ENCODE assay signal across 22 cellular contexts in the genomic region with DNA sequence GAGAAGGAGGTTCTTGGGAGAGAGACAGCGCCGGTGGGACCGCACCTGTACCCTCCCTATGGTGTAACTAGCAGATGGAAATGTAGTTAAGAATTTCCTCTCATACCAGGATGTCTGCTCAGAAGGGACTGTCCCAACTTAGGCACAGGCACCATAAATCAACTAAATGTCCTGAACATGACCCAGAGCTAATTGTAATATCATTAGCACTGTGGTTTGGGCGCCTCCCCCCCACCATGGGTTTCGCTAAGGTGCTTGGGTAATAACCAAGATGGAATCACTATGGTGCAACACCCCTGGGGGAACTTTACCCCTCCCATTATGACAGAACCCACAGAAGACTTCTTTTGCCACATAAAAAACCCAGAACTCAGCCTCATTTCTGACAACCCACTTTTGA. TPM values are rescaled to one million over a fixed set of nuclear protein-coding genes. Genes with fewer than 3 reads are reported as not detected.
DNase-seq lines count a peak whose midpoint lies in the region; TF ChIP-seq lines count a peak whose summit lies in the region.
"Had no signal": no experiment of that assay in that cellular context is flagged by ENCODE, and none has a peak within 500 bp of the region (broad histone marks: within the 10 kb centered on the region; RNA-seq: fewer than 3 reads in every experiment).

No MANE protein-coding gene starts in this region.

- no peak overlapping the region for H3K4me3 Mint-ChIP-seq in activated naive CD4-positive, alpha-beta T cell treated with anti-CD3 and anti-CD28 coated beads for 36 hours
- H3K4me3 Mint-ChIP-seq in activated naive CD8-positive, alpha-beta T cell treated with anti-CD3 and anti-CD28 coated beads for 36 hours = no peak overlapping the region
- no peak overlapping the region for H3K4me3 Mint-ChIP-seq in nephron progenitor cell
- H3K4me3 Mint-ChIP-seq: activated B cell treated with CpG ODN at 0.5 μM for 24 hours; CD4-positive, alpha-beta memory T cell; neural crest cell; stimulated activated naive B cell treated with anti-CD40 and anti-IgM and Interleukin-4, amounts not matched to agents 10 μg/mL and 1 μg/mL and 100 μg/mL, for 72 hours had no signal

- H3K27me3 Mint-ChIP-seq in activated naive CD4-positive, alpha-beta T cell treated with anti-CD3 and anti-CD28 coated beads for 36 hours (ENCODE audit: low read depth) = no peaks in the 10 kb centered on the region
- no peaks in the 10 kb centered on the region for H3K27me3 Mint-ChIP-seq in activated naive CD8-positive, alpha-beta T cell treated with anti-CD3 and anti-CD28 coated beads for 36 hours
- H3K27me3 Mint-ChIP-seq in nephron progenitor cell (ENCODE audit: low read depth, poor library complexity) = peaks cover 7% of the 10 kb centered on the region
- H3K27me3 Mint-ChIP-seq: activated B cell treated with CpG ODN at 0.5 μM for 24 hours; CD4-positive, alpha-beta memory T cell; stimulated activated naive B cell treated with anti-CD40 and anti-IgM and Interleukin-4, amounts not matched to agents 10 μg/mL and 1 μg/mL and 100 μg/mL, for 72 hours had no signal

- no peak overlapping the region for H3K27ac Mint-ChIP-seq in activated naive CD4-positive, alpha-beta T cell treated with anti-CD3 and anti-CD28 coated beads for 36 hours
- H3K27ac Mint-ChIP-seq in activated naive CD8-positive, alpha-beta T cell treated with anti-CD3 and anti-CD28 coated beads for 36 hours = no peak overlapping the region
- H3K27ac Mint-ChIP-seq in nephron progenitor cell = no peak overlapping the region
- H3K27ac Mint-ChIP-seq: activated B cell treated with CpG ODN at 0.5 μM for 24 hours; stimulated activated naive B cell treated with anti-CD40 and anti-IgM and Interleukin-4, amounts not matched to agents 10 μg/mL and 1 μg/mL and 100 μg/mL, for 72 hours had no signal

- H3K36me3 Mint-ChIP-seq in activated naive CD4-positive, alpha-beta T cell treated with anti-CD3 and anti-CD28 coated beads for 36 hours (ENCODE audit: low read depth) = peaks cover 5% of the 10 kb centered on the region
- H3K36me3 Mint-ChIP-seq in activated naive CD8-positive, alpha-beta T cell treated with anti-CD3 and anti-CD28 coated beads for 36 hours = peaks cover 24% of the 10 kb centered on the region
- peaks cover 9% of the 10 kb centered on the region for H3K36me3 Mint-ChIP-seq in nephron progenitor cell (ENCODE audit: low read depth)

- DNase-seq in activated naive CD4-positive, alpha-beta T cell treated with anti-CD3 and anti-CD28 coated beads for 36 hours = peak; percentile 60
- DNase-seq in activated naive CD4-positive, alpha-beta T cell treated with anti-CD3 and anti-CD28 coated beads, Interleukin-2, amount 50 U/mL, for 16 hours = no peak
- DNase-seq in NOMO-1 treated with dmso at 0.1 percent for 144 hours (lab: John Stamatoyannopoulos, UW; ENCODE audit: unreplicated experiment) (peak; percentile 79), NCI-H2171 treated with DMSO at 0.1 percent for 48 hours (lab: John Stamatoyannopoulos, UW) (no peak), nephron progenitor cell (no peak)
- DNase-seq in activated naive CD8-positive, alpha-beta T cell treated with anti-CD3 and anti-CD28 coated beads for 36 hours = peak; percentile 44
- DNase-seq in stimulated activated CD4-positive, alpha-beta T cell treated with anti-CD3 and anti-CD28 coated beads, Interleukin-4, amount 100 ng/mL, for 24 hours = peak; percentile 20
- DNase-seq: activated B cell treated with CpG ODN at 0.5 μM for 24 hours; activated CD8-positive, alpha-beta memory T cell treated with anti-CD3 and anti-CD28 coated beads, Interleukin-2, amount 50 U/mL, for 4 hours; activated naive CD4-positive, alpha-beta T cell; CD4-positive, alpha-beta memory T cell; central memory CD4-positive, alpha-beta T cell; GOT3; left lung; midbrain; NCI-H2081; NCI-H82; posterior cingulate gyrus; SK-N-SH; stimulated activated naive B cell treated with anti-CD40 and anti-IgM and Interleukin-4, amounts not matched to agents 10 μg/mL and 1 μg/mL and 100 μg/mL, for 72 hours; thyroid gland had no signal

- H3K9me3 Mint-ChIP-seq in activated naive CD4-positive, alpha-beta T cell treated with anti-CD3 and anti-CD28 coated beads for 36 hours = peaks cover 1% of the 10 kb centered on the region
- H3K9me3 Mint-ChIP-seq in activated naive CD8-positive, alpha-beta T cell treated with anti-CD3 and anti-CD28 coated beads for 36 hours = peaks cover 4% of the 10 kb centered on the region
- H3K9me3 Mint-ChIP-seq in nephron progenitor cell = no peaks in the 10 kb centered on the region
- H3K9me3 Mint-ChIP-seq: activated B cell treated with CpG ODN at 0.5 μM for 24 hours; stimulated activated naive B cell treated with anti-CD40 and anti-IgM and Interleukin-4, amounts not matched to agents 10 μg/mL and 1 μg/mL and 100 μg/mL, for 72 hours had no signal

- intact Hi-C loops in activated naive CD4-positive, alpha-beta T cell treated with anti-CD3 and anti-CD28 coated beads for 36 hours (cut with micrococcal nuclease) = no loop called here

- H3K4me1 Mint-ChIP-seq in activated naive CD4-positive, alpha-beta T cell treated with anti-CD3 and anti-CD28 coated beads for 36 hours (ENCODE audit: low read depth) = peaks cover 10% of the 10 kb centered on the region
- peaks cover 11% of the 10 kb centered on the region for H3K4me1 Mint-ChIP-seq in activated naive CD8-positive, alpha-beta T cell treated with anti-CD3 and anti-CD28 coated beads for 36 hours
- no peaks in the 10 kb centered on the region for H3K4me1 Mint-ChIP-seq in nephron progenitor cell
- H3K4me1 Mint-ChIP-seq: neural crest cell had no signal

- TF ChIP-seq CTCF in nephron progenitor cell (IDR thresholded peaks at IDR 0.05) = no peak

- CTCF ChIA-PET in activated naive CD4-positive, alpha-beta T cell treated with anti-CD3 and anti-CD28 coated beads for 36 hours (lab: Charles Lee) = no interaction called here

RNA-seq across cellular contexts. Expression of a gene that starts 15.9 kb away (rescaled TPM):
- total RNA-seq in activated naive CD4-positive, alpha-beta T cell treated with anti-CD3 and anti-CD28 coated beads for 36 hours = 1 to 10 TPM; 3.5 to 6.0 TPM
- 1 to 10 TPM; 6.8 to 7.0 TPM for total RNA-seq in activated naive CD8-positive, alpha-beta T cell treated with anti-CD3 and anti-CD28 coated beads for 36 hours

Comparison
In these comparisons a context has a peak if more than half of its experiments do, and no peak if none do; other contexts are left out.
1. DNase-seq: peak in activated naive CD4-positive, alpha-beta T cell treated with anti-CD3 and anti-CD28 coated beads for 36 hours (single experiment), NOMO-1 treated with dmso at 0.1 percent for 144 hours (single experiment), activated naive CD8-positive, alpha-beta T cell treated with anti-CD3 and anti-CD28 coated beads for 36 hours (single experiment) and stimulated activated CD4-positive, alpha-beta T cell treated with anti-CD3 and anti-CD28 coated beads, Interleukin-4, amount 100 ng/mL, for 24 hours (single experiment); none in activated naive CD4-positive, alpha-beta T cell treated with anti-CD3 and anti-CD28 coated beads, Interleukin-2, amount 50 U/mL, for 16 hours (single experiment), NCI-H2171 treated with DMSO at 0.1 percent for 48 hours (single experiment) and nephron progenitor cell (single experiment).